Comparison of ENCODE assay signal across 8 cellular contexts in the genomic region with DNA sequence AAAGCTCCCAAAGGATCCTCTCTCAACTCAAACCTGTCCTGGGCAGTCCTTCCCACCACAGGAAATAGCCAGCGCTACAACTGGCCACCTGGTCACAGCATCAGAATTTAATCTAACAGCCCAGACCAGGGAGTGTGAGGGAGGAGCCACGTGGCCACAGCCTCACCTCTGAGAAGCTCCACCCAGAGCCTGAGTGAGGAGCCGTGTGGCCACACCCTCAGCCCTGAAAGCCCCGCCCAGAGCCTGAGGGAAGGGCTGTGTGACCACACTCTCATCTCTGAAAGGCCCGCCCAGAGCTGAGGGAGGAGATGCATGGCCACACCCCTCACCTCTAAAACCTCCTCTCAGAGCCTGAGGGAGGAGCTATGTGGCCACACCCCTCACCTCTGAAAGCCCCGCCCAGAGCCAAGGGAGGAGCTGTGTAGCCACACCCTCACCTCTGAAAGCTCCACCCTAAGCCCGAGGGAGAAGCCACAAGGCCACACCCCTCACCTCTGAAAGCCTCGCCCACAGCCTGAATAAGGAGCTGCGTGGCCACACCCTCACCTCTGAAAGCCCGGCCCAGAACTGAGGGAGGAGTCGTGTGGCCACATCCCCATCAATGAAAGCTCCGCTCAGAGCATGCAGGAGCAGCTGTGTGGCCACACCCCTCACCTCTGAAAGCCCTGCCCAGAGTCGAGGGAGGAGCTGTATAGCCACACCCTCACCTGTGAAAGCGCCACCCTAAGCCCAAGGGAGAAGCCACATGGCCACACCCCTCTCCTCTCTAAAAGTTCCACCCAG. TPM values are rescaled to one million over a fixed set of nuclear protein-coding genes. Genes with fewer than 3 reads are reported as not detected.
DNase-seq lines count a peak whose midpoint lies in the region; ATAC-seq and TF ChIP-seq lines count a peak whose summit lies in the region.

No MANE protein-coding gene starts in this region.

- H3K27ac ChIP-seq in HL-60 (replicated peaks): no peak overlapping the region
- H3K27ac ChIP-seq in Peyer's patch: no peak overlapping the region

- ATAC-seq in GM21390 (IDR thresholded peaks at IDR 0.05; ENCODE audit: unreplicated experiment): peak; percentile 88
- ATAC-seq in activated T-cell treated with anti-CD3 and anti-CD28 coated beads, Interleukin-2, amount 50 U/mL, for 4 hours: peak; percentile 82 to 85
- peak; percentile 62 to 92 for ATAC-seq in left cardiac atrium

- peaks cover 7% of the 10 kb centered on the region for H3K9me3 Mint-ChIP-seq in activated T-cell treated with anti-CD3 and anti-CD28 coated beads, Interleukin-2, amount 50 U/mL, for 4 hours

- no peak overlapping the region for H3K4me3 ChIP-seq in HL-60 (replicated peaks; ENCODE audit: insufficient read depth, low read length)
- H3K4me3 ChIP-seq in Peyer's patch: no peak overlapping the region

- TF ChIP-seq CTCF in HL-60 (IDR thresholded peaks at IDR 0.05; ENCODE audit: insufficient read depth, low read length) (no peak), Peyer's patch (IDR thresholded peaks at IDR 0.05) (no peak)

- no peaks in the 10 kb centered on the region for H3K36me3 ChIP-seq in Peyer's patch

- H3K4me3 Mint-ChIP-seq in activated T-cell treated with anti-CD3 and anti-CD28 coated beads, Interleukin-2, amount 50 U/mL, for 4 hours: no peak overlapping the region

- no peak for TF ChIP-seq POLR2A in Peyer's patch (IDR thresholded peaks at IDR 0.05)

- H3K4me1 ChIP-seq in Peyer's patch: no peaks in the 10 kb centered on the region

- no peaks in the 10 kb centered on the region for H3K36me3 Mint-ChIP-seq in activated T-cell treated with anti-CD3 and anti-CD28 coated beads, Interleukin-2, amount 50 U/mL, for 4 hours (ENCODE audit: insufficient read depth)

- no peaks in the 10 kb centered on the region for H3K9me3 ChIP-seq in Peyer's patch

- H3K4me1 Mint-ChIP-seq in activated T-cell treated with anti-CD3 and anti-CD28 coated beads, Interleukin-2, amount 50 U/mL, for 4 hours (ENCODE audit: low read depth): peaks cover 7% of the 10 kb centered on the region

- no peaks in the 10 kb centered on the region for H3K27me3 Mint-ChIP-seq in activated T-cell treated with anti-CD3 and anti-CD28 coated beads, Interleukin-2, amount 50 U/mL, for 4 hours (ENCODE audit: low read depth)

- peak; percentile 90 for DNase-seq in DMS153 (lab: John Stamatoyannopoulos, UW)
- DNase-seq in HL-60 (ENCODE audit: low read depth in 1 of 2, low spot score in 1 of 2): peak; percentile 40 to 75
- DNase-seq in Peyer's patch: peak in 2 of 3 donors; percentile 88
- peak; percentile 25 for DNase-seq in activated T-cell treated with anti-CD3 and anti-CD28 coated beads, Interleukin-2, amount 50 U/mL, for 4 hours
- DNase-seq in left cardiac atrium: peak; percentile 36
- DNase-seq in stimulated activated CD4-positive, alpha-beta T cell treated with anti-CD3 and anti-CD28 coated beads, Interleukin-2, amount 100 ng/mL, for 4 hours (ENCODE audit: low read depth): peak; percentile 32
- no peak for DNase-seq in medulla oblongata (ENCODE audit: extremely low spot score)

- H3K27me3 ChIP-seq in HL-60 (ENCODE audit: insufficient read depth, poor library complexity, severe bottlenecking) (no peaks in the 10 kb centered on the region), Peyer's patch (no peaks in the 10 kb centered on the region)

- intact Hi-C loops in left cardiac atrium (cut with DNase I): no loop called here

RNA-seq across cellular contexts. Expression of gene SLC38A8, which starts 28.6 kb away (rescaled TPM):
- total RNA-seq in Peyer's patch: not detected
- total RNA-seq in activated T-cell treated with anti-CD3 and anti-CD28 coated beads, Interleukin-2, amount 50 U/mL, for 4 hours: not detected
- total RNA-seq in left cardiac atrium: not detected

RNA-seq across cellular contexts. Expression of gene NECAB2, which starts 45.9 kb away (rescaled TPM):
- 1 to 10 TPM in 1 of 4 donors, not detected in 3; 1.2 TPM for total RNA-seq in Peyer's patch
- total RNA-seq in activated T-cell treated with anti-CD3 and anti-CD28 coated beads, Interleukin-2, amount 50 U/mL, for 4 hours: not detected
- under 1 TPM in 1 of 2 donors, not detected in 1; 0.91 TPM for total RNA-seq in left cardiac atrium
